Comparison of ENCODE assay signal across 8 cellular contexts in genomic region chr2:113602040-113602769, GRCh38. TPM values are rescaled to one million over a fixed set of nuclear protein-coding genes. Genes with fewer than 3 reads are reported as not detected.
A peak's percentile ranks its signal among the peaks of the same experiment; 100 is the strongest.
DNase-seq lines count a peak whose midpoint lies in the region; ATAC-seq and TF ChIP-seq lines count a peak whose summit lies in the region.
"Not testable (repeated sequence)": the region's sequence is repeated elsewhere in the genome, so short reads cannot be mapped to it uniquely, and the experiment has no call there.

No MANE protein-coding gene starts in this region.

- H3K4me2 ChIP-seq in osteoblast (ENCODE audit: insufficient read depth, low read length): not testable (repeated sequence)

- BruUV-seq in Calu3 (replicated peaks; lab: Mats Ljungman, UMichigan): not testable (repeated sequence)

- H3K4me3 Mint-ChIP-seq in Calu3 (ENCODE audit: low read depth, unreplicated experiment): peak overlapping the region; percentile 19
- H3K4me3 Mint-ChIP-seq in activated T-cell treated with anti-CD3 and anti-CD28 coated beads, Interleukin-2, amount 50 U/mL, for 4 hours: peak overlapping the region; percentile 45
- peak overlapping the region; percentile 73 for H3K4me3 Mint-ChIP-seq in stimulated activated memory B cell treated with anti-CD40 and anti-IgM and Interleukin-4, amounts not matched to agents 10 μg/mL and 1 μg/mL and 100 μg/mL, for 72 hours

- H3K9me3 ChIP-seq in right atrium auricular region; osteoblast (ENCODE audit: low read depth, low read length): not testable (repeated sequence)

- not testable (repeated sequence) for H4K20me1 ChIP-seq in osteoblast (ENCODE audit: insufficient read depth, low read length)

- not testable (repeated sequence) for H3K27me3 Mint-ChIP-seq in Calu3 (ENCODE audit: unreplicated experiment); activated T-cell treated with anti-CD3 and anti-CD28 coated beads, Interleukin-2, amount 50 U/mL, for 4 hours (ENCODE audit: low read depth); stimulated activated memory B cell treated with anti-CD40 and anti-IgM and Interleukin-4, amounts not matched to agents 10 μg/mL and 1 μg/mL and 100 μg/mL, for 72 hours

- H3K27ac Mint-ChIP-seq in Calu3 (ENCODE audit: unreplicated experiment); stimulated activated memory B cell treated with anti-CD40 and anti-IgM and Interleukin-4, amounts not matched to agents 10 μg/mL and 1 μg/mL and 100 μg/mL, for 72 hours: not testable (repeated sequence)

- CTCF ChIA-PET in Calu3 (lab: Charles Lee): not testable (repeated sequence)

- H3K27me3 ChIP-seq in right atrium auricular region; osteoblast (ENCODE audit: insufficient read depth, low read length): not testable (repeated sequence)

- not testable (repeated sequence) for H3K9me3 Mint-ChIP-seq in Calu3 (ENCODE audit: low read depth, unreplicated experiment); activated T-cell treated with anti-CD3 and anti-CD28 coated beads, Interleukin-2, amount 50 U/mL, for 4 hours; stimulated activated memory B cell treated with anti-CD40 and anti-IgM and Interleukin-4, amounts not matched to agents 10 μg/mL and 1 μg/mL and 100 μg/mL, for 72 hours

- H3K36me3 ChIP-seq in right atrium auricular region; osteoblast (ENCODE audit: insufficient read depth, low read length): not testable (repeated sequence)

- intact Hi-C loops in Calu3 (cut with micrococcal nuclease; ENCODE audit: unreplicated experiment): not testable (repeated sequence)

- H3K79me2 ChIP-seq in osteoblast (ENCODE audit: insufficient read depth, low read length): not testable (repeated sequence)

- peak; percentile 68 for ATAC-seq in HG02588 (IDR thresholded peaks at IDR 0.05; ENCODE audit: unreplicated experiment)
- not testable (repeated sequence) for ATAC-seq in activated T-cell treated with anti-CD3 and anti-CD28 coated beads, Interleukin-2, amount 50 U/mL, for 4 hours
- peak; percentile 49 for ATAC-seq in stimulated activated memory B cell treated with anti-CD40 and anti-IgM and Interleukin-4, amounts not matched to agents 10 μg/mL and 1 μg/mL and 100 μg/mL, for 72 hours

- not testable (repeated sequence) for H2AFZ ChIP-seq in osteoblast (ENCODE audit: low read length)

- peaks cover 13% of the 10 kb centered on the region for H3K36me3 Mint-ChIP-seq in Calu3 (ENCODE audit: insufficient read depth, unreplicated experiment)
- H3K36me3 Mint-ChIP-seq in activated T-cell treated with anti-CD3 and anti-CD28 coated beads, Interleukin-2, amount 50 U/mL, for 4 hours (ENCODE audit: insufficient read depth); stimulated activated memory B cell treated with anti-CD40 and anti-IgM and Interleukin-4, amounts not matched to agents 10 μg/mL and 1 μg/mL and 100 μg/mL, for 72 hours: not testable (repeated sequence)

- H3K4me1 Mint-ChIP-seq in Calu3 (ENCODE audit: low read depth, unreplicated experiment); activated T-cell treated with anti-CD3 and anti-CD28 coated beads, Interleukin-2, amount 50 U/mL, for 4 hours (ENCODE audit: low read depth); stimulated activated memory B cell treated with anti-CD40 and anti-IgM and Interleukin-4, amounts not matched to agents 10 μg/mL and 1 μg/mL and 100 μg/mL, for 72 hours: not testable (repeated sequence)

- DNase-seq in Calu3: peak; percentile 42
- DNase-seq in RPMI8226: peak; percentile 86
- DNase-seq in activated T-cell treated with anti-CD3 and anti-CD28 coated beads, Interleukin-2, amount 50 U/mL, for 4 hours; coronary artery (ENCODE audit: low spot score); right atrium auricular region (ENCODE audit: low spot score): not testable (repeated sequence)
- DNase-seq in osteoblast (ENCODE audit: insufficient read length, low spot score, missing footprints): peak; percentile 75

- not testable (repeated sequence) for H3K4me1 ChIP-seq in right atrium auricular region; osteoblast (ENCODE audit: insufficient read depth, low read length)

- TF ChIP-seq CTCF in Calu3 (IDR thresholded peaks at IDR 0.05; ENCODE audit: unreplicated experiment) (peak; percentile 62), coronary artery (IDR thresholded peaks at IDR 0.05) (peak; percentile 13), right atrium auricular region (IDR thresholded peaks at IDR 0.05) (peak; percentile 37 to 56)
- TF ChIP-seq CTCF in osteoblast (IDR thresholded peaks at IDR 0.05; ENCODE audit: extremely low read depth, low read depth, low read length): not testable (repeated sequence)

- H3K27ac ChIP-seq in coronary artery; right atrium auricular region; osteoblast (ENCODE audit: low read depth, low read length): not testable (repeated sequence)

- H3K4me3 ChIP-seq in coronary artery; right atrium auricular region; osteoblast (ENCODE audit: insufficient read depth, low read length): not testable (repeated sequence)

RNA-seq across cellular contexts. Expression of gene RABL2A, which starts 24.9 kb away (rescaled TPM):
- total RNA-seq in Calu3 (2022) (25.6 and 29.6 TPM in 2 replicates), right atrium auricular region (1 to 10 TPM; 1.7 to 2.7 TPM), osteoblast (9.4 and 20.3 TPM in 2 replicates)
- total RNA-seq in activated T-cell treated with anti-CD3 and anti-CD28 coated beads, Interleukin-2, amount 50 U/mL, for 4 hours: 10 to 100 TPM; 10.6 to 14.9 (median 10.9) TPM

Comparison
In these comparisons a context has a peak if more than half of its experiments do, and no peak if none do; other contexts are left out.
1. H3K4me3 Mint-ChIP-seq: peak in every context shown above with its lines; median percentile 73 in stimulated activated memory B cell treated with anti-CD40 and anti-IgM and Interleukin-4, amounts not matched to agents 10 μg/mL and 1 μg/mL and 100 μg/mL, for 72 hours; 45 in activated T-cell treated with anti-CD3 and anti-CD28 coated beads, Interleukin-2, amount 50 U/mL, for 4 hours; 19 in Calu3.